In the genomic region with DNA sequence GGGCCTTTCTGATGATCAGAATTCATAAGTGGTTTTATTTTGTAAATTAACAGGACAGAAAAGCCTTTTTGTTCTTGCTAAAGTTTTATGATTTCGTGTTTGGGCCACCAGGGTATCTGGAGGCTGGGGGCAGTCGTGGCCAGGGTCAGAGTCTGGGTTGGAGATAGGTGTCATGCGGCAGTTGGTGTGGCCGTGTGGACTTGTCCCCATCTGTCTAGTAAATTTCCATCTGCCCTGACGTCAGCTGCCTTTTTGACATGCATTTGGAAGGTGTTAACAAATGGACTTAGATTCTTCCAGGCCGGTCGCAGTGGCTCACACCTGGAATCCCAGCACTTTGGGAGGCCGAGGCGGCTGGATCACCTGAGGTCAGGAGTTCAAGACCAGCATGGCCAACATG, we compare ENCODE assay signal across 27 cellular contexts. TPM values are rescaled to one million over a fixed set of nuclear protein-coding genes. Genes with fewer than 3 reads are reported as not detected.
DNase-seq lines count a peak whose midpoint lies in the region; ATAC-seq and TF ChIP-seq lines count a peak whose summit lies in the region.
"Had no signal": no experiment of that assay in that cellular context is flagged by ENCODE, and none has a peak within 500 bp of the region (broad histone marks: within the 10 kb centered on the region; RNA-seq: fewer than 3 reads in every experiment).

No MANE protein-coding gene starts in this region.

- no peak overlapping the region for H4K91ac ChIP-seq in trophoblast cell (ENCODE audit: low read depth, low read length)

- H3K36me3 ChIP-seq in HEK293 (ENCODE audit: control insufficient read depth in 2 of 2, insufficient read depth in 1 of 2, low read length in 2 of 2) (peaks cover 0 to 21% of the 10 kb centered on the region in 2 experiments; a peak in 2 of 3 replicates), WERI-Rb-1 (no peaks in the 10 kb centered on the region; the same call in none of the 2 replicates), trophoblast cell (ENCODE audit: control insufficient read depth in 1 of 2, insufficient read depth in 2 of 2, low read length in 2 of 2) (peaks cover 9 to 11% of the 10 kb centered on the region in 2 experiments)
- no peaks in the 10 kb centered on the region for H3K36me3 ChIP-seq in CD4-positive, alpha-beta memory T cell (ENCODE audit: insufficient read depth, low read length)
- H3K36me3 ChIP-seq: prostate gland, thoracic aorta had no signal

- no peak overlapping the region for H4K12ac ChIP-seq in trophoblast cell (ENCODE audit: low read depth, low read length)

- H3K79me1 ChIP-seq in trophoblast cell (ENCODE audit: low read length) = no peaks in the 10 kb centered on the region

- no peak overlapping the region for H2AFZ ChIP-seq in trophoblast cell (ENCODE audit: insufficient read depth, low read length, poor library complexity)

- H3K18ac ChIP-seq in trophoblast cell (ENCODE audit: low read length) = no peak overlapping the region

- H3K9me3 Mint-ChIP-seq in CD4-positive, alpha-beta memory T cell = no peaks in the 10 kb centered on the region
- H3K9me3 Mint-ChIP-seq: activated naive CD4-positive, alpha-beta T cell treated with anti-CD3 and anti-CD28 coated beads, Interleukin-2, amount 10 ng/mL, durations not matched to agents 7 days and 5 days; CD8-positive, alpha-beta memory T cell; central memory CD8-positive, alpha-beta T cell; neural crest cell; stimulated activated memory B cell treated with anti-CD40 and anti-IgM and Interleukin-4, amounts not matched to agents 10 μg/mL and 1 μg/mL and 100 μg/mL, for 72 hours had no signal

- no CpG with 5 or more reads among the region's 9 CpGs for WGBS in trophoblast cell (ENCODE audit: extremely low coverage, insufficient coverage, insufficient read length)

- peak overlapping the region; percentile 73 for H3K4ac ChIP-seq in trophoblast cell (ENCODE audit: low read depth, low read length)

- H3K9me3 ChIP-seq in HEK293 (ENCODE audit: control insufficient read depth, insufficient read depth, low read depth, low read length) (no peaks in the 10 kb centered on the region), WERI-Rb-1 (ENCODE audit: severe bottlenecking) (no peaks in the 10 kb centered on the region), trophoblast cell (ENCODE audit: insufficient read depth, low read depth, low read length) (peaks cover 3% of the 10 kb centered on the region)
- H3K9me3 ChIP-seq in CD4-positive, alpha-beta memory T cell (ENCODE audit: control insufficient read depth in 1 of 2, low read length in 2 of 2) = no peaks in the 10 kb centered on the region
- H3K9me3 ChIP-seq: ascending aorta, prostate gland, thoracic aorta had no signal

- H3K27me3 ChIP-seq in WERI-Rb-1 (ENCODE audit: insufficient read depth, low read depth, severe bottlenecking) (no peaks in the 10 kb centered on the region), trophoblast cell (ENCODE audit: insufficient read depth, low read length) (no peaks in the 10 kb centered on the region)
- no peaks in the 10 kb centered on the region for H3K27me3 ChIP-seq in CD4-positive, alpha-beta memory T cell (ENCODE audit: insufficient read depth, low read length)
- H3K27me3 ChIP-seq: ascending aorta had no signal

- H3K9ac ChIP-seq in trophoblast cell (ENCODE audit: low read length) = no peak overlapping the region
- H3K9ac ChIP-seq: KMS-11 had no signal

- no peak overlapping the region for H2BK120ac ChIP-seq in trophoblast cell (ENCODE audit: insufficient read depth, low read length, poor library complexity)

- peaks cover 8% of the 10 kb centered on the region for H3K4me1 ChIP-seq in HEK293 (ENCODE audit: control insufficient read depth, insufficient read depth, low read length)
- peaks cover 14 to 19% of the 10 kb centered on the region in 2 experiments for H3K4me1 ChIP-seq in trophoblast cell (ENCODE audit: control insufficient read depth in 1 of 2, insufficient read depth in 2 of 2, low read length in 2 of 2)
- H3K4me1 ChIP-seq in CD4-positive, alpha-beta memory T cell (ENCODE audit: insufficient read depth, low read length) = peaks cover 37% of the 10 kb centered on the region

- H4K8ac ChIP-seq in trophoblast cell (ENCODE audit: low read depth, low read length) = no peak overlapping the region

- no peak overlapping the region for H2BK5ac ChIP-seq in trophoblast cell (ENCODE audit: low read depth, low read length, poor library complexity)

- no peak overlapping the region for H2AK5ac ChIP-seq in trophoblast cell (ENCODE audit: low read length)

- H3K23ac ChIP-seq in trophoblast cell (ENCODE audit: low read length) = no peak overlapping the region

- H3K27me3 Mint-ChIP-seq in CD4-positive, alpha-beta memory T cell = no peaks in the 10 kb centered on the region
- H3K27me3 Mint-ChIP-seq: activated CD8-positive, alpha-beta memory T cell treated with anti-CD3 and anti-CD28 coated beads, Interleukin-2, amount 10 ng/mL, durations not matched to agents 7 days and 5 days; activated naive CD4-positive, alpha-beta T cell treated with anti-CD3 and anti-CD28 coated beads, Interleukin-2, amount 10 ng/mL, durations not matched to agents 7 days and 5 days; CD8-positive, alpha-beta memory T cell; central memory CD8-positive, alpha-beta T cell; stimulated activated memory B cell treated with anti-CD40 and anti-IgM and Interleukin-4, amounts not matched to agents 10 μg/mL and 1 μg/mL and 100 μg/mL, for 72 hours had no signal

- TF ChIP-seq CTCF in HEK293 (tag by site-specific recombination; IDR thresholded peaks at IDR 0.05) (no peak), WERI-Rb-1 (IDR thresholded peaks at IDR 0.05; ENCODE audit: low read depth, low read length) (no peak)

- DNase-seq in WERI-Rb-1 (no peak), left lobe of liver (ENCODE audit: low spot score) (no peak), trophoblast cell (peak; percentile 98), NCI-H748 treated with DMSO at 0.1 percent for 48 hours (lab: John Stamatoyannopoulos, UW) (no peak), T-helper 9 cell (no peak), Ammon's horn (ENCODE audit: low spot score) (no peak)
- DNase-seq in CD4-positive, alpha-beta memory T cell = no peak
- DNase-seq: activated CD4-positive, alpha-beta T cell treated with anti-CD3 and anti-CD28 coated beads for 4 hours; activated CD8-positive, alpha-beta memory T cell treated with anti-CD3 and anti-CD28 coated beads, Interleukin-2, amount 10 ng/mL, durations not matched to agents 7 days and 5 days; activated naive CD4-positive, alpha-beta T cell treated with anti-CD3 and anti-CD28 coated beads, Interleukin-2, amount 10 ng/mL, durations not matched to agents 7 days and 5 days; CD8-positive, alpha-beta memory T cell; DMS79 treated with DMSO at 0.1 percent for 48 hours; erythroblast; midbrain; NCI-H146; OCI-M1; small intestine had no signal

- peaks cover 3 to 6% of the 10 kb centered on the region in 2 donors for H3K36me3 Mint-ChIP-seq in CD4-positive, alpha-beta memory T cell
- H3K36me3 Mint-ChIP-seq: stimulated activated memory B cell treated with anti-CD40 and anti-IgM and Interleukin-4, amounts not matched to agents 10 μg/mL and 1 μg/mL and 100 μg/mL, for 72 hours had no signal

- no peak overlapping the region for H3K4me3 ChIP-seq in HEK293 (ENCODE audit: low read depth, low read length)
- no peak overlapping the region for H3K4me3 ChIP-seq in WERI-Rb-1 (ENCODE audit: low read depth, low read length)
- no peak overlapping the region for H3K4me3 ChIP-seq in trophoblast cell (ENCODE audit: low read depth, low read length)
- H3K4me3 ChIP-seq in CD4-positive, alpha-beta memory T cell (ENCODE audit: low read length in 2 of 2) = no peak overlapping the region
- H3K4me3 ChIP-seq: ascending aorta, GM12878, prostate gland, thoracic aorta had no signal

- no peak overlapping the region for H2BK12ac ChIP-seq in trophoblast cell (ENCODE audit: low read length)

- POLR2A ChIA-PET in HEK293 (lab: Yijun Ruan, JAX) = no interaction called here
- POLR2A ChIA-PET in CD4-positive, alpha-beta memory T cell (lab: Charles Lee; ENCODE audit: partially characterized antibody) = interaction anchor here (1.1 kb wide), 1 partner anchor 51 kb away, joined by 3 read pairs; no protein-coding TSS in a partner anchor

- H3K27ac ChIP-seq in HEK293 (ENCODE audit: extremely low read depth, low read depth, low read length) (peak overlapping the region; percentile 16; the same call in 1 of the 2 replicates), WERI-Rb-1 (0 out of 2 replicates have a peak overlapping the region, but pooled peaks have one; percentile 26), trophoblast cell (ENCODE audit: low read depth, low read length) (no peak overlapping the region)
- no peak overlapping the region for H3K27ac ChIP-seq in CD4-positive, alpha-beta memory T cell (ENCODE audit: low read depth, low read length)
- H3K27ac ChIP-seq: KMS-11, prostate gland had no signal

- ATAC-seq in left lobe of liver = peak; percentile 43
- ATAC-seq: activated CD8-positive, alpha-beta memory T cell treated with anti-CD3 and anti-CD28 coated beads, Interleukin-2, amount 10 ng/mL, durations not matched to agents 7 days and 5 days; GM12878; HCT116 had no signal

- peak overlapping the region in 1 of 8 donors; percentile 20 for H3K4me3 Mint-ChIP-seq in CD4-positive, alpha-beta memory T cell
- H3K4me3 Mint-ChIP-seq: activated CD8-positive, alpha-beta memory T cell treated with anti-CD3 and anti-CD28 coated beads, Interleukin-2, amount 10 ng/mL, durations not matched to agents 7 days and 5 days; activated naive CD4-positive, alpha-beta T cell treated with anti-CD3 and anti-CD28 coated beads, Interleukin-2, amount 10 ng/mL, durations not matched to agents 7 days and 5 days; central memory CD8-positive, alpha-beta T cell; neural crest cell; stimulated activated memory B cell treated with anti-CD40 and anti-IgM and Interleukin-4, amounts not matched to agents 10 μg/mL and 1 μg/mL and 100 μg/mL, for 72 hours had no signal

- CTCF ChIA-PET in HEK293 (lab: Yijun Ruan, JAX) = no interaction called here
- CTCF ChIA-PET in CD4-positive, alpha-beta memory T cell (lab: Charles Lee; ENCODE audit: partially characterized antibody) = interaction anchor here (1.4 kb wide), 1 partner anchor 29 kb away, joined by 3 read pairs; no protein-coding TSS in a partner anchor

- peaks cover 24% of the 10 kb centered on the region for H3K79me2 ChIP-seq in trophoblast cell (ENCODE audit: control insufficient read depth, insufficient read depth, low read length, poor library complexity)

- H3K4me1 Mint-ChIP-seq in CD4-positive, alpha-beta memory T cell = peaks cover 12 to 45% (median 33%) of the 10 kb centered on the region in 4 donors

- H3K4me2 ChIP-seq in trophoblast cell (ENCODE audit: low read length) = no peak overlapping the region
- H3K4me2 ChIP-seq: KMS-11 had no signal

- peak overlapping the region in 3 of 7 donors; percentile 59 to 84 (median 79) for H3K27ac Mint-ChIP-seq in CD4-positive, alpha-beta memory T cell
- H3K27ac Mint-ChIP-seq: activated CD8-positive, alpha-beta memory T cell treated with anti-CD3 and anti-CD28 coated beads, Interleukin-2, amount 10 ng/mL, durations not matched to agents 7 days and 5 days; activated naive CD4-positive, alpha-beta T cell treated with anti-CD3 and anti-CD28 coated beads, Interleukin-2, amount 10 ng/mL, durations not matched to agents 7 days and 5 days; stimulated activated memory B cell treated with anti-CD40 and anti-IgM and Interleukin-4, amounts not matched to agents 10 μg/mL and 1 μg/mL and 100 μg/mL, for 72 hours had no signal

- intact Hi-C loops in CD4-positive, alpha-beta memory T cell (cut with micrococcal nuclease) = no loop called here

- no peak overlapping the region for H3K14ac ChIP-seq in trophoblast cell (ENCODE audit: low read length)

RNA-seq across cellular contexts. Expression of a gene that starts 56.8 kb away (rescaled TPM):
- 38.8 TPM for total RNA-seq in left lobe of liver
- polyA plus RNA-seq in trophoblast cell (2013) = 73.3 and 73.7 TPM in 2 replicates
- 100 to 1,000 TPM in 1 of 2 experiments, 10 to 100 TPM in 1; 96.1 to 104 TPM for total RNA-seq in CD4-positive, alpha-beta memory T cell
- under 1 TPM; 0.08 to 0.86 TPM for polyA plus RNA-seq in CD4-positive, alpha-beta memory T cell

Comparison
In these comparisons a context has a peak if more than half of its experiments do, and no peak if none do; other contexts are left out.
1. H3K27ac ChIP-seq: peak in HEK293 (single experiment) and WERI-Rb-1 (single experiment); none in trophoblast cell (single experiment) and CD4-positive, alpha-beta memory T cell (single experiment).
2. DNase-seq: peak in trophoblast cell (2 of 2); none in WERI-Rb-1 (single experiment), left lobe of liver (single experiment), NCI-H748 treated with DMSO at 0.1 percent for 48 hours (single experiment), T-helper 9 cell (single experiment), Ammon's horn (single experiment) and CD4-positive, alpha-beta memory T cell (0 of 5).